ENCODE assay signal across 2 cellular contexts in the genomic region with DNA sequence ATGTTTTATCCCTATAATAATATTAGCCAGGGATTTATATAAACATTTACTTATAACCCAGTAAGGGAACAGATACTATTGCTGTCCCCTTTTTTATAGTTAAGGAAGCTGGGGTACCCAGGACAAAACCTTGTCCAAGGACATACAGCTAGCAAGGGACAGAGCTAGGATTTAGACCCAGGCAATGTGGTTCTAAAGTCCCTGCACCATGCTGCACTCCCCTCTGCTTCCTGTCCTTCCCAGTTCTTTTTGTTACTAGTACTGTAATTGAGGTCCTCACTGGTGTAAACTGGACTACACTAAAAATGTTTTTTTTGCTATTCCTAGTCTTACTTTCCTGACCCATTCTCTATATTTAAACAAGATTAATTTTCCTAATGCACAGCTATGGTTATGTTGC.
TF ChIP-seq lines count a peak whose summit lies in the region.

No MANE protein-coding gene starts in this region.

TF ChIP-seq in K562, 482 proteins besides CTCF, POLR2A, EP300 and RAD21:
- TF ChIP-seq, protein P1, sequence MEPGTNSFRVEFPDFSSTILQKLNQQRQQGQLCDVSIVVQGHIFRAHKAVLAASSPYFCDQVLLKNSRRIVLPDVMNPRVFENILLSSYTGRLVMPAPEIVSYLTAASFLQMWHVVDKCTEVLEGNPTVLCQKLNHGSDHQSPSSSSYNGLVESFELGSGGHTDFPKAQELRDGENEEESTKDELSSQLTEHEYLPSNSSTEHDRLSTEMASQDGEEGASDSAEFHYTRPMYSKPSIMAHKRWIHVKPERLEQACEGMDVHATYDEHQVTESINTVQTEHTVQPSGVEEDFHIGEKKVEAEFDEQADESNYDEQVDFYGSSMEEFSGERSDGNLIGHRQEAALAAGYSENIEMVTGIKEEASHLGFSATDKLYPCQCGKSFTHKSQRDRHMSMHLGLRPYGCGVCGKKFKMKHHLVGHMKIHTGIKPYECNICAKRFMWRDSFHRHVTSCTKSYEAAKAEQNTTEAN (CRISPR knock-in tag; IDR thresholded peaks at IDR 0.05), result no peak
- TF ChIP-seq TCF3 (CRISPR knock-in tag; IDR thresholded peaks at IDR 0.05), result 0 out of 2 replicates have a peak, but pooled peaks have one; percentile 7

TF ChIP-seq in HepG2, 621 proteins besides CTCF, POLR2A, EP300 and RAD21:
- TF ChIP-seq ZNF558 (CRISPR knock-in tag; IDR thresholded peaks at IDR 0.05; ENCODE audit: borderline replicate concordance) (no peak), RBAK (CRISPR knock-in tag; IDR thresholded peaks at IDR 0.05) (0 out of 2 replicates have a peak, but pooled peaks have one; percentile 64)
- TF ChIP-seq, protein P2, sequence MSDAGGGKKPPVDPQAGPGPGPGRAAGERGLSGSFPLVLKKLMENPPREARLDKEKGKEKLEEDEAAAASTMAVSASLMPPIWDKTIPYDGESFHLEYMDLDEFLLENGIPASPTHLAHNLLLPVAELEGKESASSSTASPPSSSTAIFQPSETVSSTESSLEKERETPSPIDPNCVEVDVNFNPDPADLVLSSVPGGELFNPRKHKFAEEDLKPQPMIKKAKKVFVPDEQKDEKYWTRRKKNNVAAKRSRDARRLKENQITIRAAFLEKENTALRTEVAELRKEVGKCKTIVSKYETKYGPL (CRISPR knock-in tag; IDR thresholded peaks at IDR 0.05), result no peak
TF ChIP-seq in HepG2: peak in this region for 1.
